8 cellular contexts compared by ENCODE assay signal in the genomic region with DNA sequence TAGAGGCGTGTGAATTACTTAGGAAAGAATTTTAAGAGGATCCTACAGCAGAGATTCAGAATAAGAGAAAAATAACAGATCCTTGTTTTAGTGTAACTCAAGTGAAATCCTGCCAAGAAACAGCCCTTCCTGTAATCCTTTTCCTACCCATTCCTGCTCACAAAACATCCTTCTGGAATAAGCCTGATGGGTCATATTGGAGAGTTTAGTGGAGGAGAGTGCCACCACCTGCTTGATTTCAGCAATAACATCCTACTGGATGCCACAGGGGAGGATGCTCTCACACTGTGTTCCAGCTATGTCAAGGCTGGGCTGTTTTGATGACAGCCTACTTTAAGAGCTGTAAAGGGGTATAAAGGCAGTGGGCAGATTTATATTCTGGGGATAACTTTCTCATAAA. TPM values are rescaled to one million over a fixed set of nuclear protein-coding genes. Genes with fewer than 3 reads are reported as not detected.
DNase-seq lines count a peak whose midpoint lies in the region; ATAC-seq, FAIRE-seq and TF ChIP-seq lines count a peak whose summit lies in the region.

No MANE protein-coding gene starts in this region.

- intact Hi-C loops in kidney (cut with DNase I), result no loop called here

- no peak for FAIRE-seq in astrocyte (lab: Jason Lieb, UNC)
- FAIRE-seq in kidney (lab: Jason Lieb, UNC), result no peak
- no peak for FAIRE-seq in RCC 7860 (lab: Jason Lieb, UNC)

- no peak overlapping the region for H3K27ac ChIP-seq in astrocyte (ENCODE audit: low read depth, low read length)
- no peak overlapping the region for H3K27ac ChIP-seq in kidney (ENCODE audit: low read depth in 2 of 2, low read length in 2 of 2)

- H3K9me3 ChIP-seq in astrocyte (ENCODE audit: insufficient read depth, low read depth, low read length) (no peaks in the 10 kb centered on the region), kidney (ENCODE audit: control insufficient read depth in 1 of 2, low read length in 2 of 2) (no peaks in the 10 kb centered on the region)

- TF ChIP-seq CTCF in astrocyte (IDR thresholded peaks at IDR 0.05; ENCODE audit: insufficient read depth, low read depth, low read length) (peak; percentile 65), kidney (IDR thresholded peaks at IDR 0.05; ENCODE audit: borderline replicate concordance, extremely low read depth, insufficient read depth) (peak; percentile 66)

- H3K9ac ChIP-seq in astrocyte (ENCODE audit: low read length), result no peak overlapping the region
- H3K9ac ChIP-seq in kidney (ENCODE audit: low read length in 2 of 2), result no peak overlapping the region

- H3K4me3 Mint-ChIP-seq in astrocyte (ENCODE audit: unreplicated experiment), result no peak overlapping the region

- no peak overlapping the region for H3K27ac Mint-ChIP-seq in astrocyte (ENCODE audit: unreplicated experiment)

- H3K4me1 ChIP-seq in astrocyte (ENCODE audit: insufficient read depth, low read length) (no peaks in the 10 kb centered on the region), kidney (ENCODE audit: control insufficient read depth in 1 of 2, insufficient read depth in 1 of 2, low read depth in 1 of 2, low read length in 2 of 2) (no peaks in the 10 kb centered on the region)

- no peak overlapping the region for H3K4me2 ChIP-seq in astrocyte (ENCODE audit: low read length)

- H4K20me1 ChIP-seq in astrocyte (ENCODE audit: insufficient read depth, low read length), result no peaks in the 10 kb centered on the region

- H2AFZ ChIP-seq in astrocyte (ENCODE audit: low read depth, low read length), result peak overlapping the region; percentile 38

- ATAC-seq in GM21390 (IDR thresholded peaks at IDR 0.05; ENCODE audit: unreplicated experiment) (peak; percentile 54), GM21360 (IDR thresholded peaks at IDR 0.05; ENCODE audit: unreplicated experiment) (no peak), GM19467 (IDR thresholded peaks at IDR 0.05; ENCODE audit: unreplicated experiment) (no peak)

- H3K4me1 Mint-ChIP-seq in astrocyte (ENCODE audit: low read depth, unreplicated experiment), result no peaks in the 10 kb centered on the region

- H3K79me2 ChIP-seq in astrocyte (ENCODE audit: insufficient read depth, low read length), result no peaks in the 10 kb centered on the region

- no peaks in the 10 kb centered on the region for H3K27me3 ChIP-seq in astrocyte (ENCODE audit: insufficient read depth, low read length)

- H3K9me3 Mint-ChIP-seq in astrocyte (ENCODE audit: unreplicated experiment), result no peaks in the 10 kb centered on the region

- H3K4me3 ChIP-seq in astrocyte (ENCODE audit: insufficient read depth, low read depth, low read length) (no peak overlapping the region), kidney (ENCODE audit: low read length in 2 of 2) (no peak overlapping the region)

- no peaks in the 10 kb centered on the region for H3K27me3 Mint-ChIP-seq in astrocyte (ENCODE audit: low read depth, unreplicated experiment)

- H3K36me3 Mint-ChIP-seq in astrocyte (ENCODE audit: low read depth, unreplicated experiment), result no peaks in the 10 kb centered on the region

- H3K36me3 ChIP-seq in astrocyte (ENCODE audit: insufficient read depth, low read length) (no peaks in the 10 kb centered on the region), kidney (ENCODE audit: control insufficient read depth in 1 of 2, insufficient read depth in 2 of 2, low read length in 2 of 2) (no peaks in the 10 kb centered on the region)

- peak; percentile 11 for DNase-seq in NCI-H1436 treated with DMSO at 0.1 percent for 48 hours (lab: John Stamatoyannopoulos, UW)
- peak; percentile 49 for DNase-seq in astrocyte (ENCODE audit: low read depth)
- no peak for DNase-seq in kidney
- DNase-seq in 8988T, result no peak
- DNase-seq in RCC 7860 (ENCODE audit: low spot score), result no peak

RNA-seq across cellular contexts. Expression of a gene that starts 54.8 kb away (rescaled TPM):
- total RNA-seq in astrocyte (0.30 TPM in 1 of 2 replicates, not detected in the other), kidney (3.7 TPM)
- polyA plus RNA-seq in kidney (ENCODE audit: insufficient read depth, low read depth, low replicate concordance), result 4.6 TPM

Comparison
In these comparisons a context has a peak if more than half of its experiments do, and no peak if none do; other contexts are left out.
1. DNase-seq: peak in NCI-H1436 treated with DMSO at 0.1 percent for 48 hours (single experiment) and astrocyte (single experiment); none in kidney (single experiment), 8988T (single experiment) and RCC 7860 (single experiment).